Comparison of ENCODE assay signal across 14 cellular contexts in the genomic region with DNA sequence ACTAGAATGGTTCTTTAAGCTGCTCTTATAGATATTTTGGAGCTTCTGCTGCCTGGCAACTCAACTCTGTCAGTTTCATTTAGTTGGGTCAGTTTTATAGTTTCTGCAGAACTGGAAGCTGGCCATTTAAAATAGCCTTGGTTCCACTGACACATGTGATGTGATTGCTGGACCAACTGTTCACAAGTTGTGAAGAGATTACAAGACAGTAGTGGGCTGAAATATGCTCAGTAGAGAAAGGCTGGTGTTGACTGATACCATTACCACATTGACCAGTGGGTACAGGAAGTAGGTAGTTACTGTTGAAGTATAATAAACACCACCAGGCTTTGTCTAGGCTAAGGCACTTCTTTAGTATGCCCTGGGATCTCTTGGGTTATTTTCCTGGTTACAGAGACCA.
A peak's percentile ranks its signal among the peaks of the same experiment; 100 is the strongest.
DNase-seq lines count a peak whose midpoint lies in the region; ATAC-seq and TF ChIP-seq lines count a peak whose summit lies in the region.
"Had no signal": no experiment of that assay in that cellular context is flagged by ENCODE, and none has a peak within 500 bp of the region (broad histone marks: within the 10 kb centered on the region; RNA-seq: fewer than 3 reads in every experiment).

No MANE protein-coding gene starts in this region.

- H3K36me3 ChIP-seq in Loucy (ENCODE audit: insufficient read depth, low read length), result peaks cover 4% of the 10 kb centered on the region; the same call in 1 of the 2 replicates
- H3K36me3 ChIP-seq: heart right ventricle had no signal

- peak overlapping the region; percentile 9 for H3K4me2 ChIP-seq in Loucy (ENCODE audit: low read depth, low read length, poor library complexity, severe bottlenecking)

- no peaks in the 10 kb centered on the region for H3K27me3 ChIP-seq in Loucy (ENCODE audit: insufficient read depth, low read length, poor library complexity, severe bottlenecking)
- H3K27me3 ChIP-seq: heart right ventricle had no signal

- H2AFZ ChIP-seq in Loucy (ENCODE audit: low read length), result no peak overlapping the region

- H3K4me1 ChIP-seq in Loucy (ENCODE audit: insufficient read depth, low read length, poor library complexity, severe bottlenecking), result peaks cover 21% of the 10 kb centered on the region

- H3K9ac ChIP-seq in Loucy (ENCODE audit: low read depth, low read length, poor library complexity, severe bottlenecking), result no peak overlapping the region

- H3K27ac ChIP-seq in coronary artery, result no peak overlapping the region
- H3K27ac ChIP-seq: heart right ventricle had no signal

- DNase-seq in coronary artery (ENCODE audit: low spot score) (no peak), COLO829 (ENCODE audit: low spot score) (no peak), anterior cingulate cortex (lab: John Stamatoyannopoulos, UW) (no peak), NCI-H1105 (lab: John Stamatoyannopoulos, UW) (no peak)
- DNase-seq: activated naive CD4-positive, alpha-beta T cell treated with anti-CD3 and anti-CD28 coated beads for 36 hours; heart right ventricle; kidney glomerular epithelial cell; NCI-H1436 treated with DMSO at 0.1 percent for 48 hours; stimulated activated CD4-positive, alpha-beta T cell treated with anti-CD3 and anti-CD28 coated beads, Interleukin-1b, Interleukin-23, amount 100 ng/mL, for 48 hours; T1000 had no signal

- peaks cover 3% of the 10 kb centered on the region; the same call in 1 of the 2 replicates for H3K9me3 ChIP-seq in Loucy (ENCODE audit: insufficient read depth, low read depth, low read length)

- no peaks in the 10 kb centered on the region for H3K9me2 ChIP-seq in Loucy (replicated peaks; ENCODE audit: low read depth, low read length)

- no peaks in the 10 kb centered on the region for H3F3A ChIP-seq in Loucy (ENCODE audit: low read depth)

- no peak for TF ChIP-seq CTCF in Loucy (conservative IDR thresholded peaks at IDR 0.05; ENCODE audit: low read length)
- TF ChIP-seq CTCF in coronary artery (IDR thresholded peaks at IDR 0.05), result no peak

- H3K79me2 ChIP-seq in Loucy (ENCODE audit: insufficient read depth, low read length), result no peaks in the 10 kb centered on the region

- no peaks in the 10 kb centered on the region for H4K20me1 ChIP-seq in Loucy (ENCODE audit: insufficient read depth, low read length, poor library complexity, severe bottlenecking)

- ATAC-seq in GM18499 (IDR thresholded peaks at IDR 0.05; ENCODE audit: insufficient read depth, unreplicated experiment), result peak; percentile 68
- ATAC-seq in GM19372 (IDR thresholded peaks at IDR 0.05; ENCODE audit: low read depth, unreplicated experiment), result peak; percentile 61
- peak; percentile 70 for ATAC-seq in HG02885 (IDR thresholded peaks at IDR 0.05; ENCODE audit: poor library complexity, unreplicated experiment)

- H3K4me3 ChIP-seq in Loucy (ENCODE audit: low read length, poor library complexity, severe bottlenecking) (no peak overlapping the region), coronary artery (no peak overlapping the region)
- H3K4me3 ChIP-seq: heart right ventricle had no signal
